14 cellular contexts compared by ENCODE assay signal in the genomic region with DNA sequence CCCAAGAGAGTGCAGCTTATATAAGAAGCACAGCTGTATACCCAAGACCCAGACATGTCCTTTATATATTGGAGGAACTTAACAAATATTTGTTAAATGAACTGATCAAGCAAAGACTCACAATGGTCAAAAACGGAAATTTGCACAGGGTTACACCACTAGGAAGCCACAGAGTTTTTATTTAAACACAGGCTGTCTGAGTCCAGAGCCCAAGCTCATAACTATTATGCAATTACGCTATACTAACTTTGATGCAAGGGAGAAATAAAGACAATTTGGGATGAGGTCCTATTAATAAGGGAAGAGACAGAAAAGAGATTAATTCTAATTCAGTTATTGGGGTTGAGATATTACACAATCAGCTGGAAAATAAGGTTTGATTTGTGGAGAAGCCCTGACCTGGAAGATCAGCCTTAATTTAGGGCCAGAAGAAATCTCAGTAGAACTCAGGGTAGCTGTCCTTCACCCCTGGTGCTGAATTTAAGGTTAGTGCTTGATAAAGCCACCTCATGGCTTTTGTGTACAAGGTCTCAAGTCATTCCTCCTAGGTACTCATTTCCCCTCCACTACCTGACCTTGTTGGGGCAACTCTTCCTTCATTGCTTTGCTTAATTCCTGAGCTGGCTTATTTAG. TPM values are rescaled to one million over a fixed set of nuclear protein-coding genes. Genes with fewer than 3 reads are reported as not detected.
DNase-seq lines count a peak whose midpoint lies in the region; ATAC-seq and TF ChIP-seq lines count a peak whose summit lies in the region.
"Had no signal": no experiment of that assay in that cellular context is flagged by ENCODE, and none has a peak within 500 bp of the region (broad histone marks: within the 10 kb centered on the region; RNA-seq: fewer than 3 reads in every experiment).

No MANE protein-coding gene starts in this region.

- intact Hi-C loops in IMR-90 (cut with micrococcal nuclease): no loop called here

- no peak overlapping the region for H3K18ac ChIP-seq in IMR-90 (ENCODE audit: low read depth, low read length)

- dilution Hi-C loops in IMR-90 (cut with HindIII; ENCODE audit: low sequenced_read_pairs, unreplicated experiment): no loop called here

- no peak for TF ChIP-seq POLR2A in IMR-90 (IDR thresholded peaks at IDR 0.05; ENCODE audit: low read depth, low read length)

- H2BK15ac ChIP-seq in IMR-90 (ENCODE audit: low read depth, low read length): no peak overlapping the region

- H3K9me3 ChIP-seq in IMR-90 (ENCODE audit: control insufficient read depth, insufficient read depth, low read length): no peaks in the 10 kb centered on the region
- H3K9me3 ChIP-seq in SJCRH30 (replicated peaks): no peaks in the 10 kb centered on the region
- H3K9me3 ChIP-seq: gastrocnemius medialis had no signal

- no peak overlapping the region for H3K4ac ChIP-seq in IMR-90 (ENCODE audit: low read depth, low read length)

- H3K14ac ChIP-seq in IMR-90 (replicated peaks; ENCODE audit: low read depth, low read length): no peak overlapping the region

- no CpG with 5 or more reads among the region's 2 CpGs for WGBS in IMR-90 (ENCODE audit: extremely low coverage in 2 of 2, insufficient read length in 1 of 2), 2 experiments

- no peaks in the 10 kb centered on the region for H3K9me1 ChIP-seq in IMR-90 (ENCODE audit: insufficient read depth, low read length)

- H3K36me3 ChIP-seq in IMR-90 (ENCODE audit: control insufficient read depth, insufficient read depth, low read length) (no peaks in the 10 kb centered on the region), SJCRH30 (no peaks in the 10 kb centered on the region)
- H3K36me3 ChIP-seq: gastrocnemius medialis had no signal

- H4K5ac ChIP-seq in IMR-90 (ENCODE audit: low read depth, low read length): no peak overlapping the region

- no peaks in the 10 kb centered on the region for H3K4me1 ChIP-seq in IMR-90 (ENCODE audit: control insufficient read depth, insufficient read depth, low read length)
- H3K4me1 ChIP-seq in SJCRH30: no peaks in the 10 kb centered on the region
- H3K4me1 ChIP-seq: gastrocnemius medialis had no signal

- H3K23ac ChIP-seq in IMR-90 (ENCODE audit: low read depth, low read length): no peak overlapping the region

- H3K79me1 ChIP-seq in IMR-90 (ENCODE audit: low read depth in 1 of 2, low read length in 2 of 2): no peaks in the 10 kb centered on the region

- BruUV-seq in IMR-90 (replicated peaks; lab: Mats Ljungman, UMichigan): no TSS peak

- H4K20me1 ChIP-seq in IMR-90 (ENCODE audit: insufficient read depth, low read length): no peaks in the 10 kb centered on the region

- H4K8ac ChIP-seq in IMR-90 (ENCODE audit: low read depth in 2 of 2, low read length in 2 of 2): no peak overlapping the region

- TF ChIP-seq RAD21 in IMR-90 (IDR thresholded peaks at IDR 0.05; ENCODE audit: low read length): no peak

- H3K27me3 ChIP-seq in IMR-90 (ENCODE audit: control insufficient read depth, insufficient read depth, low read length) (peaks cover 3% of the 10 kb centered on the region; the same call in 1 of the 2 replicates), SJCRH30 (0 out of 2 replicates have a peak, but pooled peaks cover 3% of the 10 kb centered on the region)

- no peak overlapping the region for H4K91ac ChIP-seq in IMR-90 (ENCODE audit: insufficient read depth, low read depth, low read length)

- no peak for ATAC-seq in IMR-90 (ENCODE audit: low read depth)
- ATAC-seq in GM21515 (IDR thresholded peaks at IDR 0.05; ENCODE audit: unreplicated experiment): no peak
- ATAC-seq: activated naive CD8-positive, alpha-beta T cell treated with anti-CD3 and anti-CD28 coated beads, Interleukin-2, amount 50 U/mL, for 24 hours; gastrocnemius medialis had no signal

- no peak overlapping the region for H3K9ac ChIP-seq in IMR-90 (ENCODE audit: low read depth, low read length)

- H3K4me2 ChIP-seq in IMR-90 (ENCODE audit: low read depth, low read length): no peak overlapping the region

- no peak overlapping the region for H3K56ac ChIP-seq in IMR-90 (ENCODE audit: extremely low read depth, insufficient read depth, low read length)

- CTCF ChIA-PET in IMR-90 (lab: Yijun Ruan, JAX): no interaction called here
- CTCF ChIA-PET in GM10248 (lab: Yijun Ruan, JAX): interaction anchor here (0.8 to 8.6 kb wide), 5 partner anchors 11 to 158 kb away, joined by 3 to 93 read pairs (median 4); a partner anchor contains a TSS

- H2AFZ ChIP-seq in IMR-90 (replicated peaks; ENCODE audit: low read length, poor library complexity): no peak overlapping the region

- TF ChIP-seq CTCF in IMR-90 (conservative IDR thresholded peaks at IDR 0.05; ENCODE audit: low read depth, low read length): no peak
- TF ChIP-seq CTCF in fibroblast of pulmonary artery (IDR thresholded peaks at IDR 0.05; ENCODE audit: low read length, missing control alignments): no peak
- TF ChIP-seq CTCF in GM10248 (IDR thresholded peaks at IDR 0.05; ENCODE audit: control extremely low read depth, extremely low read depth, low read depth, missing control alignments): no peak

- POLR2A ChIA-PET in IMR-90 (lab: Charles Lee; ENCODE audit: unreplicated experiment) (no interaction called here), GM10248 (lab: Yijun Ruan, JAX) (no interaction called here)

- no peak overlapping the region for H2BK120ac ChIP-seq in IMR-90 (ENCODE audit: low read depth, low read length)

- H3K4me3 ChIP-seq in IMR-90 (ENCODE audit: insufficient read depth, low read depth, low read length): no peak overlapping the region
- H3K4me3 ChIP-seq in SJCRH30: no peak overlapping the region
- no peak overlapping the region for H3K4me3 ChIP-seq in fibroblast of pulmonary artery (replicated peaks; ENCODE audit: low read depth, low read length)
- H3K4me3 ChIP-seq: gastrocnemius medialis had no signal

- no peak overlapping the region for H2AK5ac ChIP-seq in IMR-90 (ENCODE audit: low read depth, low read length)

- no peak overlapping the region for H2BK20ac ChIP-seq in IMR-90 (ENCODE audit: low read depth, low read length)

- no peak overlapping the region for H2AK9ac ChIP-seq in IMR-90 (replicated peaks; ENCODE audit: low read depth, low read length, poor library complexity)

- DNase-seq in CD1c-positive myeloid dendritic cell (ENCODE audit: extremely low spot score) (peak; percentile 22), IMR-90 (peak; percentile 17), SJCRH30 (peak; percentile 40 to 70), fibroblast of pulmonary artery (ENCODE audit: low read depth) (peak; percentile 25), islet precursor cell (no peak), GM10248 (ENCODE audit: extremely low spot score) (no peak)
- no peak for DNase-seq in stimulated activated CD4-positive, alpha-beta T cell treated with anti-CD3 and anti-CD28 coated beads, Interleukin-4, amount 100 ng/mL, for 4 hours
- DNase-seq: activated CD8-positive, alpha-beta memory T cell treated with anti-CD3 and anti-CD28 coated beads, Interleukin-2, amount 50 U/mL, for 4 hours; activated naive CD8-positive, alpha-beta T cell treated with anti-CD3 and anti-CD28 coated beads, Interleukin-2, amount 50 U/mL, for 24 hours; CD4-positive, alpha-beta memory T cell; gastrocnemius medialis; NCI-H1930; substantia nigra had no signal

- H3K27ac ChIP-seq in IMR-90 (ENCODE audit: insufficient read depth, low read length) (no peak overlapping the region), SJCRH30 (no peak overlapping the region)
- H3K27ac ChIP-seq: gastrocnemius medialis had no signal

- no peak overlapping the region for H2BK5ac ChIP-seq in IMR-90 (ENCODE audit: low read depth, low read length, poor library complexity, severe bottlenecking)

- in situ Hi-C loops in IMR-90 (cut with MboI; ENCODE audit: low sequenced_read_pairs): loop anchor here (5.0 kb wide), 1 partner anchor 158 kb away; no protein-coding TSS in a partner anchor

TF ChIP-seq in IMR-90, 13 proteins besides CTCF, POLR2A, EP300 and RAD21:
- no peak for TF ChIP-seq RFX5 (IDR thresholded peaks at IDR 0.05; ENCODE audit: low read depth, low read length)
- TF ChIP-seq CEBPB (IDR thresholded peaks at IDR 0.05; ENCODE audit: low read depth, low read length): peak; percentile 52
- TF ChIP-seq MXI1 (IDR thresholded peaks at IDR 0.05; ENCODE audit: borderline replicate concordance, low read depth, low read length): no peak
- no peak for TF ChIP-seq SMC3 (IDR thresholded peaks at IDR 0.05; ENCODE audit: low read depth, low read length)

RNA-seq across cellular contexts. Expression of a gene that starts 10.5 kb away (rescaled TPM):
- 1.1 and 1.4 TPM in 2 replicates for total RNA-seq in IMR-90 (2012; rRNA removed)
- polyA plus RNA-seq in IMR-90 (2012; rRNA removed): 1.5 and 2.1 TPM in 2 replicates
- 0.12 and 0.29 TPM in 2 replicates for polyA plus RNA-seq in IMR-90 (2012; cell fraction: cytosol; rRNA removed)
- 1.7 and 14.9 TPM in 2 replicates for polyA plus RNA-seq in IMR-90 (2012; cell fraction: nucleus; rRNA removed; ENCODE audit: low replicate concordance)
- 0.32 and 0.35 TPM in 2 replicates for total RNA-seq in SJCRH30 (2014; rRNA removed; shearing (Covaris generic))
- polyA plus RNA-seq: CD4-positive, alpha-beta memory T cell had no signal

RNA-seq across cellular contexts. Expression of a gene that starts 26.6 kb away (rescaled TPM):
- total RNA-seq in IMR-90 (2012; rRNA removed): not detected in 2 replicates
- polyA plus RNA-seq in IMR-90 (2012; rRNA removed): not detected in 2 replicates
- not detected in 2 replicates for polyA plus RNA-seq in IMR-90 (2012; cell fraction: cytosol; rRNA removed)
- not detected in 2 replicates for polyA plus RNA-seq in IMR-90 (2012; cell fraction: nucleus; rRNA removed; ENCODE audit: low replicate concordance)
- not detected in 2 replicates for total RNA-seq in SJCRH30 (2014; rRNA removed; shearing (Covaris generic))
- total RNA-seq: CD4-positive, alpha-beta memory T cell; gastrocnemius medialis had no signal
- polyA plus RNA-seq: CD4-positive, alpha-beta memory T cell had no signal

Comparison
In these comparisons a context has a peak if more than half of its experiments do, and no peak if none do; other contexts are left out.
1. DNase-seq: peak in CD1c-positive myeloid dendritic cell (single experiment), IMR-90 (single experiment), SJCRH30 (2 of 2) and fibroblast of pulmonary artery (single experiment); none in islet precursor cell (single experiment), GM10248 (single experiment) and stimulated activated CD4-positive, alpha-beta T cell treated with anti-CD3 and anti-CD28 coated beads, Interleukin-4, amount 100 ng/mL, for 4 hours (0 of 2).